ENCODE assay signal across 5 cellular contexts in genomic region chrX:5575407-5575806, GRCh38.
"Had no signal": no experiment of that assay in that cellular context is flagged by ENCODE, and none has a peak within 500 bp of the region (broad histone marks: within the 10 kb centered on the region; RNA-seq: fewer than 3 reads in every experiment).

No MANE protein-coding gene starts in this region.

- H3K27ac ChIP-seq: HL-60 had no signal

- H3K4me3 ChIP-seq: K562 had no signal

- DNase-seq: IMR-90 had no signal

- ATAC-seq: HepG2, K562 had no signal

- FAIRE-seq: HepG2, HTR-8/SVneo, K562 had no signal
